1 cellular context compared by ENCODE assay signal in the genomic region with DNA sequence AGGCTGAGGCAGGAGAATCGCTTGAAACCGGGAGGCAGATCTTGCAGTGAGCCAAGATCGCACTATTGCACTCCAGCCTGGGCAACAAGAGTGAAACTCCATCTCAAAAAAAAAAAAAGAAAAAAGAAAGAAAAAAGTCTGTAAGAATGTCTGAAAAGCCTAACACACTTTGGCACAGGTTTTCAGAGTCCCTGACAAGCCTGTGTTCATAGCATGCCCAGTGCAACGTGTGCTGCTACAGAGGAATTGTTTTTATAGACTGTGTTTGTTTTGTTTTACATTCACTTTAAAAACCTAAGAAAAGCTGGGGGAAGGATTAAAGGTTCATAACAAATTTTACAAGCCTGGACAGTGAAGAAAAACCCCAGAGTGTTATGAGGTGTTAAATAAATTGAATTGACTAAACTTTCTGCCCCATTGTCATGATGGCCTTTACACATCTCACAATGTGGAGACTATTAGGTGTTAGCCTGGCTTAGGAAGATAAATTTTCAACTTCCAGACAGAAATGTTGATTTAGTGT.
TF ChIP-seq lines count a peak whose summit lies in the region.

No MANE protein-coding gene starts in this region.

TF ChIP-seq in IMR-90, 13 proteins besides CTCF, POLR2A, EP300 and RAD21:
- no peak for TF ChIP-seq RCOR1 (IDR thresholded peaks at IDR 0.05; ENCODE audit: insufficient replicate concordance, low read length)
- no peak for TF ChIP-seq MAZ (IDR thresholded peaks at IDR 0.05; ENCODE audit: borderline replicate concordance, low read depth, low read length)
- TF ChIP-seq, protein P1, sequence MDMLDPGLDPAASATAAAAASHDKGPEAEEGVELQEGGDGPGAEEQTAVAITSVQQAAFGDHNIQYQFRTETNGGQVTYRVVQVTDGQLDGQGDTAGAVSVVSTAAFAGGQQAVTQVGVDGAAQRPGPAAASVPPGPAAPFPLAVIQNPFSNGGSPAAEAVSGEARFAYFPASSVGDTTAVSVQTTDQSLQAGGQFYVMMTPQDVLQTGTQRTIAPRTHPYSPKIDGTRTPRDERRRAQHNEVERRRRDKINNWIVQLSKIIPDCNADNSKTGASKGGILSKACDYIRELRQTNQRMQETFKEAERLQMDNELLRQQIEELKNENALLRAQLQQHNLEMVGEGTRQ (IDR thresholded peaks at IDR 0.05; ENCODE audit: low read depth, low read length), result no peak
